10 cellular contexts compared by ENCODE assay signal in the genomic region with DNA sequence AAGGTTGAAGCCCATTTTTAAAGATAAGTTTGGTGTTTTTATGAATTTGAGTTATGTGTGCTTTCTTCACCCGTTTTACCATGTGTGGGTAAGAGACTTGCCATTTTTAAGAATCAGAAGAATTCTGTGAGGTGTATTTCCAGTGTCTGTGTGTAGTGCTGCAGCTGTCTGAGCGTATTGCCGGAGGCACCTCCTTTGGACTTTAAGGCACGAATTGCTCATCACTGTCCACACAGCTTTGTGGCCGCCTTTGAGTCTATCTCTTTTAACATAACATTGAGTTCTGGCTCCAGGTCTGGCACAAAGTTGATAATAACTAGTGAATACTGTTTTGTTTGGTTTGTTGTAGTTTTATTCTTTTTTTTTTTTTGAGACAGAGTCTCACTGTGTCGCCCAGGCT. TPM values are rescaled to one million over a fixed set of nuclear protein-coding genes. Genes with fewer than 3 reads are reported as not detected.
"Had no signal": no experiment of that assay in that cellular context is flagged by ENCODE, and none has a peak within 500 bp of the region (broad histone marks: within the 10 kb centered on the region; RNA-seq: fewer than 3 reads in every experiment).

No MANE protein-coding gene starts in this region.

- DNase-seq: GM23248, GOT3, H7, HFFc6 had no signal

- H3K4me3 ChIP-seq: GM23248, HAP-1 had no signal

- H3K36me3 ChIP-seq: HAP-1 had no signal

- H3K4me1 ChIP-seq: HAP-1 had no signal

- H3K27ac ChIP-seq: GM23248 had no signal

- FAIRE-seq: HTR-8/SVneo had no signal

- H3K9me3 ChIP-seq: HAP-1 had no signal

- H2AFZ ChIP-seq: GM23248 had no signal

- H3K9ac ChIP-seq: GM23248 had no signal

- ATAC-seq: HCT116 had no signal

RNA-seq across cellular contexts. Expression of a gene that starts 25.8 kb away (rescaled TPM):
- polyA plus RNA-seq: IgD-negative memory B cell had no signal

RNA-seq across cellular contexts. Expression of a gene that starts 50.5 kb away (rescaled TPM):
- total RNA-seq: H4, HT-29 had no signal
- polyA plus RNA-seq: IgD-negative memory B cell had no signal
